ENCODE assay signal across 12 cellular contexts in the genomic region with DNA sequence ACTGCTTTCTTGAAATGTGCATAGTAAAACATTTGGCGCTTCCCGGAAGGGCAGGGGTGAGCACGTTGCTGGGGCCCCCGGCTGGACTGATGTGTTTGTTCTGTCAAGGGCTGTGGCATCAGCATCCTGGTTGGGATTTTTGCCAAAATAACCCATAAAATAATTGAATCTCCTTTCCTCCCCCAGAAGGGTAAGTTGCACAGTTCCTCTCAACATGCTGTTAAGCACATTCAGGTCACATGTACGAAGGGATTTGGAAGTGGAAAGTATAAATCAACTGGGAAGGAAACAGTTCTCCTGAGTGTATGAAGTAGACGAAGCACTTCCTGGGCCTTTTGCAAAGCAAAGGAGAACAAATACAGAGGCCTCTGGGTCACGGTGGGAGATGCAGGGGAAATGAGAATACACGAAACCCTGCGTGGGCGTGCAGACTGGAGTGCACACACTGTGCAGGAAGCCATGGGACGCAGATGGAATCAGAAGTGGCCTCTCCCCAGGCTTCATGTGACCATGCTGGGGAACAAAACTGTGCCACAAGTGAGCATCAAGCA.
DNase-seq lines count a peak whose midpoint lies in the region; FAIRE-seq and TF ChIP-seq lines count a peak whose summit lies in the region.
"Had no signal": no experiment of that assay in that cellular context is flagged by ENCODE, and none has a peak within 500 bp of the region (broad histone marks: within the 10 kb centered on the region; RNA-seq: fewer than 3 reads in every experiment).

No MANE protein-coding gene starts in this region.

- peaks cover 4 to 7% (median 6%) of the 10 kb centered on the region in 3 donors for H3K36me3 Mint-ChIP-seq in immature natural killer cell
- H3K36me3 Mint-ChIP-seq: naive thymus-derived CD8-positive, alpha-beta T cell had no signal

- H3K9me3 ChIP-seq in parathyroid adenoma (ENCODE audit: control insufficient read depth, low read length) = no peaks in the 10 kb centered on the region

- H3K27ac Mint-ChIP-seq in immature natural killer cell = no peak overlapping the region
- H3K27ac Mint-ChIP-seq: naive thymus-derived CD8-positive, alpha-beta T cell had no signal

- POLR2A ChIA-PET in GM10248 (lab: Yijun Ruan, JAX) = no interaction called here

- peaks cover 6 to 10% of the 10 kb centered on the region in 2 donors for H3K4me1 Mint-ChIP-seq in immature natural killer cell

- peaks cover 4 to 12% (median 5%) of the 10 kb centered on the region in 3 donors for H3K27me3 Mint-ChIP-seq in immature natural killer cell (ENCODE audit: low read depth in 3 of 3)
- H3K27me3 Mint-ChIP-seq: naive thymus-derived CD8-positive, alpha-beta T cell had no signal

- no peak overlapping the region for H3K27ac ChIP-seq in parathyroid adenoma

- no peaks in the 10 kb centered on the region for H3K79me2 ChIP-seq in parathyroid adenoma

- no peak overlapping the region for H3K4me3 ChIP-seq in parathyroid adenoma (ENCODE audit: low read depth, low read length)
- H3K4me3 ChIP-seq: skin epidermis had no signal

- H3K4me1 ChIP-seq in parathyroid adenoma = no peaks in the 10 kb centered on the region

- CTCF ChIA-PET in GM10248 (lab: Yijun Ruan, JAX) = interaction anchor here (1.2 kb wide), 1 partner anchor 9 kb away, joined by 4 read pairs; no protein-coding TSS in a partner anchor

- TF ChIP-seq CTCF in parathyroid adenoma (IDR thresholded peaks at IDR 0.05) (no peak), GM10248 (IDR thresholded peaks at IDR 0.05; ENCODE audit: control extremely low read depth, extremely low read depth, low read depth, missing control alignments) (no peak)

- peak overlapping the region; percentile 6 for H2AFZ ChIP-seq in parathyroid adenoma

- no peaks in the 10 kb centered on the region for H3K36me3 ChIP-seq in parathyroid adenoma (ENCODE audit: control insufficient read depth, insufficient read depth, low read length)

- no peak overlapping the region for H3K4me3 Mint-ChIP-seq in immature natural killer cell
- H3K4me3 Mint-ChIP-seq: naive thymus-derived CD8-positive, alpha-beta T cell had no signal

- no peak overlapping the region for H3K9ac ChIP-seq in parathyroid adenoma

- DNase-seq in NCI-H2081 (lab: John Stamatoyannopoulos, UW) = peak; percentile 2 to 47
- DNase-seq in NCI-H2081 treated with DMSO at 0.1 percent for 48 hours (lab: John Stamatoyannopoulos, UW) = no peak
- DNase-seq in NCI-H69 (lab: John Stamatoyannopoulos, UW) = peak; percentile 1
- DNase-seq in activated naive CD4-positive, alpha-beta T cell (lab: John Stamatoyannopoulos, UW) = no peak
- DNase-seq in immature natural killer cell = no peak
- DNase-seq in GM10248 (ENCODE audit: extremely low spot score) = no peak
- DNase-seq: activated naive CD4-positive, alpha-beta T cell treated with Interleukin-2 at 50 U/mL for 16 hours; naive thymus-derived CD8-positive, alpha-beta T cell; NCI-H2029 treated with DMSO at 0.1 percent for 48 hours had no signal

- FAIRE-seq in endometrium (lab: Jason Lieb, UNC) = peak; percentile 12

- H3K4me2 ChIP-seq in parathyroid adenoma (ENCODE audit: low read length) = no peak overlapping the region

- H3K27me3 ChIP-seq in parathyroid adenoma (ENCODE audit: control insufficient read depth, insufficient read depth, low read length) = no peaks in the 10 kb centered on the region

- peaks cover 0 to 2% (median 0%) of the 10 kb centered on the region in 6 donors for H3K9me3 Mint-ChIP-seq in immature natural killer cell
- H3K9me3 Mint-ChIP-seq: naive thymus-derived CD8-positive, alpha-beta T cell had no signal

Comparison
In these comparisons a context has a peak if more than half of its experiments do, and no peak if none do; other contexts are left out.
1. DNase-seq: peak in NCI-H2081 (2 of 2) and NCI-H69 (single experiment); none in NCI-H2081 treated with DMSO at 0.1 percent for 48 hours (single experiment), activated naive CD4-positive, alpha-beta T cell (0 of 4), immature natural killer cell (0 of 3) and GM10248 (single experiment).